In the genomic region with DNA sequence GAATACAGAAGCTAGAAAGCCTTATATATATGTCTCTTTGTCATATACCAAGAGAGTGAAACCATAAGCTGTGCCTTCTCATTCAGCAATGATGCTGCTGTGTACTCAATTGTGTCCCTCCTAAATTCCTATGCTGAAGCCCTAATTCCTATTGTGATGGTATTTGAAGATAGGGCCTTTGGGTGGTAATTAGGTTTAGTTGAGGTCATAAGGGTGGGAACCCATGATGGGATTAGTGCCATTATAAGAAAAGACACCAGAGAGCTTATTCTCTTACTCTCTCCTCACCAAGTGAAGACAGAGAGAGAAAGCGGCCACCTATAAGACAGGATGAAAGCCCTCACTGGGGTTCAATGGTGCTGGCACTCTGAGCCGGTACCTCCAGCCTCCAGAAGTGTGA, we compare ENCODE assay signal across 14 cellular contexts.
DNase-seq lines count a peak whose midpoint lies in the region.
"Had no signal": no experiment of that assay in that cellular context is flagged by ENCODE, and none has a peak within 500 bp of the region (broad histone marks: within the 10 kb centered on the region; RNA-seq: fewer than 3 reads in every experiment).

No MANE protein-coding gene starts in this region.

- 100% methylated on average over 1 of the region's 2 CpGs for WGBS in mesodermal cell (ENCODE audit: insufficient coverage in 2 of 2), 2 experiments

- in situ Hi-C loops in HAP-1 (cut with MboI; ENCODE audit: low sequenced_read_pairs) = no loop called here

- H3K9me3 ChIP-seq in HAP-1 (no peaks in the 10 kb centered on the region), mesodermal cell (ENCODE audit: control insufficient read depth, low read length) (no peaks in the 10 kb centered on the region)
- H3K9me3 ChIP-seq: BLaER1 treated with 17β-estradiol and CSF1 and Interleukin-3, amounts not matched to agents 10 nM and 100 nM had no signal

- H3K4me3 ChIP-seq in HAP-1 (no peak overlapping the region), mesodermal cell (ENCODE audit: extremely low read depth, insufficient read depth, low read length, poor library complexity, severe bottlenecking) (no peak overlapping the region)
- H3K4me3 ChIP-seq: BLaER1 treated with 17β-estradiol and CSF1 and Interleukin-3, amounts not matched to agents 10 nM and 100 nM; GM23248 had no signal

- DNase-seq in HAP-1 (ENCODE audit: low spot score in 2 of 2) (peak; percentile 13 to 75), SK-N-DZ (ENCODE audit: low spot score) (peak; percentile 77), C1 segment of cervical spinal cord (lab: John Stamatoyannopoulos, UW) (no peak), DMS114 treated with DMSO at 0.1 percent for 48 hours (lab: John Stamatoyannopoulos, UW; ENCODE audit: unreplicated experiment) (no peak)
- no peak for DNase-seq in activated naive CD4-positive, alpha-beta T cell treated with anti-CD3 and anti-CD28 coated beads, Interleukin-2, amount 50 U/mL, for 16 hours
- DNase-seq: CD4-positive, CD25-positive, alpha-beta regulatory T cell; CD8-positive, alpha-beta memory T cell; COR-L47; DMS 273 treated with DMSO at 0.1 percent for 48 hours; GDM1; GM23248; HCEC 1CT had no signal

- H3K27ac ChIP-seq in mesodermal cell (ENCODE audit: low read depth, low read length, severe bottlenecking) = peak overlapping the region; percentile 55
- H3K27ac ChIP-seq: BLaER1 treated with 17β-estradiol and CSF1 and Interleukin-3, amounts not matched to agents 10 nM and 100 nM; GM23248 had no signal

- no peaks in the 10 kb centered on the region for H3K27me3 ChIP-seq in HAP-1 (ENCODE audit: low read depth)
- H3K27me3 ChIP-seq: BLaER1 treated with 17β-estradiol and CSF1 and Interleukin-3, amounts not matched to agents 10 nM and 100 nM had no signal

- peaks cover 28% of the 10 kb centered on the region for H3K4me1 ChIP-seq in HAP-1
- H3K4me1 ChIP-seq in mesodermal cell (ENCODE audit: control insufficient read depth, insufficient read depth, low read length, poor library complexity, severe bottlenecking) = no peaks in the 10 kb centered on the region
- H3K4me1 ChIP-seq: BLaER1 treated with 17β-estradiol and CSF1 and Interleukin-3, amounts not matched to agents 10 nM and 100 nM had no signal

- H3K36me3 ChIP-seq in HAP-1 (replicated peaks) (no peaks in the 10 kb centered on the region), mesodermal cell (ENCODE audit: control insufficient read depth, insufficient read depth, low read length) (no peaks in the 10 kb centered on the region)
- H3K36me3 ChIP-seq: BLaER1 treated with 17β-estradiol and CSF1 and Interleukin-3, amounts not matched to agents 10 nM and 100 nM had no signal

Comparison
In these comparisons a context has a peak if more than half of its experiments do, and no peak if none do; other contexts are left out.
1. DNase-seq: peak in HAP-1 (2 of 2) and SK-N-DZ (single experiment); none in activated naive CD4-positive, alpha-beta T cell treated with anti-CD3 and anti-CD28 coated beads, Interleukin-2, amount 50 U/mL, for 16 hours (single experiment), C1 segment of cervical spinal cord (0 of 14) and DMS114 treated with DMSO at 0.1 percent for 48 hours (single experiment).